Comparison of ENCODE assay signal across 2 cellular contexts in the genomic region with DNA sequence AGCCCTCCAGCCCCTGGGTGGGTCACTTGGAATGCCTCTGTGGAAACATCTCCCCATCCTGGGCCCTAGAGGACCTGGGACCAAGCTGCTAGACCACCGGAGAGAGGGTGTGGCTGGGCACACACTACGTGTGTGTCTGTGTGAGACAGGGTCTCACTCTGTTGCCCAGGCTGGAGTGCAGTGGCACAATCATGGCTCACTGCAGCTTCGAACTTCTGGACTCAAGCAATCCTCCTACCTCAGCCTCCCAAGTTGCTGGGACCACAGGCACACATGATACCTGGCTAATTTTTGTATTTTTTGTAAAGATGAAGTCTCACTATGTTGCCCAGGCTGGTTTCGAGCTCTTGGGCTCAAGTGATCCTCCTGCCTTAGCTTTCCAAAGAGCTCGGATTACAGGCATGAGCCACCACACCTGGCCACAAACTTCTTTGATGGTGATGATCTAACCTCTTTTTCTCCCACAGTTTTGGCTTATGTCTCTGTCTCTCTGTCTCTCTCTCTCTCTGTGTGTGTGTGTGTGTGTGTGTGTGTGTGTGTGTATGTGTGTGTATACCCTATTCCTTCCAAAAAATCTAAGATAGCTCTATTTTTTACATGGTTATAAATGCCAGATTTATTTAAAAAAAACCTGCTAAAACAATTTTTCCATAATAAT.
TF ChIP-seq lines count a peak whose summit lies in the region.

No MANE protein-coding gene starts in this region.

TF ChIP-seq in GM23338, 12 proteins besides CTCF, POLR2A, EP300 and RAD21:
- TF ChIP-seq POLR2AphosphoS5 (IDR thresholded peaks at IDR 0.05; ENCODE audit: low read depth) = no peak
- TF ChIP-seq JUNB (IDR thresholded peaks at IDR 0.05; ENCODE audit: unreplicated experiment) = no peak

TF ChIP-seq in H1, 55 proteins besides CTCF, POLR2A, EP300 and RAD21:
- no peak for TF ChIP-seq RXRA (IDR thresholded peaks at IDR 0.05; ENCODE audit: insufficient read depth, low read depth, low read length)
- TF ChIP-seq SP2 (IDR thresholded peaks at IDR 0.05; ENCODE audit: low read length) = no peak
- TF ChIP-seq SP4 (IDR thresholded peaks at IDR 0.05; ENCODE audit: low read length) = no peak
- TF ChIP-seq MAFK (IDR thresholded peaks at IDR 0.05; ENCODE audit: low read depth, low read length) = no peak
- no peak for TF ChIP-seq SIRT6 (IDR thresholded peaks at IDR 0.05; ENCODE audit: low read length)
- no peak for TF ChIP-seq BACH1 (IDR thresholded peaks at IDR 0.05; ENCODE audit: low read length)
- TF ChIP-seq TEAD4 (IDR thresholded peaks at IDR 0.05; ENCODE audit: low read depth, low read length) = no peak
- TF ChIP-seq CHD1 (IDR thresholded peaks at IDR 0.05; ENCODE audit: low read depth, low read length) = no peak
- no peak for TF ChIP-seq SP1 (IDR thresholded peaks at IDR 0.05; ENCODE audit: low read depth, low read length)
- no peak for TF ChIP-seq CHD2 (IDR thresholded peaks at IDR 0.05; ENCODE audit: low read length)
- no peak for TF ChIP-seq FOSL1 (IDR thresholded peaks at IDR 0.05; ENCODE audit: insufficient read depth, low read depth, low read length)
- TF ChIP-seq, protein P1, sequence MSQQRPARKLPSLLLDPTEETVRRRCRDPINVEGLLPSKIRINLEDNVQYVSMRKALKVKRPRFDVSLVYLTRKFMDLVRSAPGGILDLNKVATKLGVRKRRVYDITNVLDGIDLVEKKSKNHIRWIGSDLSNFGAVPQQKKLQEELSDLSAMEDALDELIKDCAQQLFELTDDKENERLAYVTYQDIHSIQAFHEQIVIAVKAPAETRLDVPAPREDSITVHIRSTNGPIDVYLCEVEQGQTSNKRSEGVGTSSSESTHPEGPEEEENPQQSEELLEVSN (IDR thresholded peaks at IDR 0.05) = no peak
- no peak for TF ChIP-seq RBBP5 (IDR thresholded peaks at IDR 0.05; ENCODE audit: borderline replicate concordance, low read depth, low read length)
- TF ChIP-seq JUN (IDR thresholded peaks at IDR 0.05; ENCODE audit: low read depth, low read length) = no peak
- no peak for TF ChIP-seq SIX5 (IDR thresholded peaks at IDR 0.05; ENCODE audit: low read depth, low read length)
